ENCODE assay signal across 27 cellular contexts in the genomic region with DNA sequence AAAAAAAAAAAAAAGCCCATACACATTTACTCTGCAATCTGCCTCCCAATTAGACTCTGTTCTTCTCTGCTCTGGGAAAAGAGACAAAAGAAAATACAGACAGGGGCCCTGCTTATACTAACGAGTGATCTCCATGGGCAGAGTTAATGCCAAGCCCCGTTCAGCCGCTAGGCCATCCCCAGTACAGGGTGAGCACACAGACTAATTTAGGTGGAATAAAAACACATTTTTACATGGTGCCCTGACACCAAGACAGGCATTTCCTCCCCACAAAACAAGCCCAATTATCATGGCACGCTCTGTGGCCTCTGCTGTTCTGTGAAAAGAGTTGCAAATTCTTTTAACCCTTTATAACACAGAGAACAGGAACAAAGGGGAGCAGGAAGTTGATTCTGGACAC.
DNase-seq lines count a peak whose midpoint lies in the region; ATAC-seq and TF ChIP-seq lines count a peak whose summit lies in the region.
"Had no signal": no experiment of that assay in that cellular context is flagged by ENCODE, and none has a peak within 500 bp of the region (broad histone marks: within the 10 kb centered on the region; RNA-seq: fewer than 3 reads in every experiment).

No MANE protein-coding gene starts in this region.

- intact Hi-C loops in A673 (cut with micrococcal nuclease; ENCODE audit: unreplicated experiment) (no loop called here), OCI-LY7 (cut with micrococcal nuclease; ENCODE audit: unreplicated experiment) (no loop called here)

- H3K36me3 ChIP-seq in A673 (ENCODE audit: insufficient read depth, low read length, poor library complexity, severe bottlenecking) (no peaks in the 10 kb centered on the region), OCI-LY7 (ENCODE audit: insufficient read depth, low read length) (no peaks in the 10 kb centered on the region; the same call in 1 of the 2 replicates), hepatocyte (replicated peaks; ENCODE audit: insufficient read depth, low read depth) (no peaks in the 10 kb centered on the region)
- H3K36me3 ChIP-seq: Peyer's patch had no signal

- peak overlapping the region; percentile 34 for H3K27ac Mint-ChIP-seq in nephron progenitor cell
- H3K27ac Mint-ChIP-seq: CD4-positive, alpha-beta memory T cell; T-helper 17 cell had no signal

- H3K4me3 Mint-ChIP-seq in nephron progenitor cell = no peak overlapping the region
- H3K4me3 Mint-ChIP-seq: CD4-positive, alpha-beta memory T cell; T-helper 17 cell had no signal

- in situ Hi-C loops in KBM-7 (cut with MboI; ENCODE audit: low pct_unique_long_range_greater_than_20kb, low sequenced_read_pairs) = no loop called here

- no peaks in the 10 kb centered on the region for H3K27me3 ChIP-seq in A673 (replicated peaks; ENCODE audit: insufficient read depth, low read depth, low read length, poor library complexity)
- H3K27me3 ChIP-seq in hepatocyte = no peaks in the 10 kb centered on the region
- H3K27me3 ChIP-seq: Peyer's patch had no signal

- no peaks in the 10 kb centered on the region for H3K9me2 ChIP-seq in OCI-LY7 (ENCODE audit: insufficient read depth, low read length)
- H3K9me2 ChIP-seq in hepatocyte (replicated peaks; ENCODE audit: insufficient read depth) = no peaks in the 10 kb centered on the region

- H3K4me2 ChIP-seq in OCI-LY7 (ENCODE audit: low read length) (peak overlapping the region; percentile 31), hepatocyte (no peak overlapping the region)

- DNase-seq in A673 (ENCODE audit: low spot score) = peak; percentile 28
- DNase-seq in KBM-7 = peak; percentile 43
- peak; percentile 54 for DNase-seq in OCI-LY7 (ENCODE audit: low spot score)
- no peak for DNase-seq in nephron progenitor cell
- DNase-seq in NCI-H1930 (lab: John Stamatoyannopoulos, UW) = no peak
- DNase-seq in GDM1 (lab: John Stamatoyannopoulos, UW) = no peak
- DNase-seq in hepatocyte (ENCODE audit: low spot score) = no peak
- DNase-seq: C1 segment of cervical spinal cord; Caco-2; CD4-positive, alpha-beta memory T cell; EL; GF-D8; H7; KG1; MM.1S; NCI-H1048; NCI-H1417; NCI-H1694 treated with DMSO at 0.1 percent for 48 hours; NCI-H2081 treated with DMSO at 0.1 percent for 48 hours; NCI-H2171 treated with DMSO at 0.1 percent for 48 hours; NCI-H345; NCI-H524; OCI-M1; Peyer's patch; T-helper 17 cell had no signal

- no peak overlapping the region for H3K27ac ChIP-seq in A673 (ENCODE audit: low read depth, low read length, poor library complexity, severe bottlenecking)
- H3K27ac ChIP-seq in OCI-LY7 (ENCODE audit: low read depth, low read length, poor library complexity, severe bottlenecking) = peak overlapping the region; percentile 57
- H3K27ac ChIP-seq in hepatocyte = no peak overlapping the region
- H3K27ac ChIP-seq: Peyer's patch had no signal

- no peaks in the 10 kb centered on the region for H3K79me2 ChIP-seq in OCI-LY7 (ENCODE audit: insufficient read depth, low read depth, low read length)
- no peaks in the 10 kb centered on the region for H3K79me2 ChIP-seq in hepatocyte

- H3K4me3 ChIP-seq in A673 (ENCODE audit: low read depth, low read length, poor library complexity, severe bottlenecking) = no peak overlapping the region
- peak overlapping the region; percentile 17 for H3K4me3 ChIP-seq in OCI-LY7 (ENCODE audit: low read depth, low read length, poor library complexity, severe bottlenecking)
- no peak overlapping the region for H3K4me3 ChIP-seq in hepatocyte
- H3K4me3 ChIP-seq: Peyer's patch had no signal

- TF ChIP-seq CTCF in A673 (conservative IDR thresholded peaks at IDR 0.05; ENCODE audit: low read depth, low read length) (no peak), OCI-LY7 (conservative IDR thresholded peaks at IDR 0.05; ENCODE audit: low read length) (peak; percentile 44), nephron progenitor cell (IDR thresholded peaks at IDR 0.05) (no peak), hepatocyte (IDR thresholded peaks at IDR 0.05; ENCODE audit: poor library complexity) (no peak)

- CTCF ChIA-PET in A673 (lab: Charles Lee) = no interaction called here
- CTCF ChIA-PET in OCI-LY7 (lab: Charles Lee; ENCODE audit: unreplicated experiment) = no interaction called here

- no peaks in the 10 kb centered on the region for H3K36me3 Mint-ChIP-seq in nephron progenitor cell (ENCODE audit: low read depth)
- H3K36me3 Mint-ChIP-seq: CD4-positive, alpha-beta memory T cell had no signal

- H3K4me1 ChIP-seq in A673 (ENCODE audit: insufficient read depth, low read length, poor library complexity, severe bottlenecking) (no peaks in the 10 kb centered on the region), OCI-LY7 (ENCODE audit: insufficient read depth, low read length, poor library complexity, severe bottlenecking) (peaks cover 73% of the 10 kb centered on the region), hepatocyte (ENCODE audit: insufficient read depth) (peaks cover 8% of the 10 kb centered on the region)
- H3K4me1 ChIP-seq: Caco-2, Peyer's patch had no signal

- no peaks in the 10 kb centered on the region for H3K9me3 Mint-ChIP-seq in nephron progenitor cell
- H3K9me3 Mint-ChIP-seq: CD4-positive, alpha-beta memory T cell had no signal

- H4K20me1 ChIP-seq in OCI-LY7 (ENCODE audit: insufficient read depth, low read length) = no peaks in the 10 kb centered on the region
- no peaks in the 10 kb centered on the region for H4K20me1 ChIP-seq in hepatocyte (ENCODE audit: insufficient read depth, poor library complexity, severe bottlenecking)

- POLR2A ChIA-PET in A673 (lab: Charles Lee; ENCODE audit: low non-redundant PET) (no interaction called here), OCI-LY7 (lab: Charles Lee) (interaction anchor here (0.7 to 0.8 kb wide), 2 partner anchors 10 to 61 kb away, joined by 3 to 7 read pairs; no protein-coding TSS in a partner anchor)

- peak overlapping the region; percentile 82 for H2AFZ ChIP-seq in OCI-LY7 (ENCODE audit: low read length)
- H2AFZ ChIP-seq in hepatocyte = no peak overlapping the region

- peaks cover 12% of the 10 kb centered on the region for H3K27me3 Mint-ChIP-seq in nephron progenitor cell (ENCODE audit: low read depth, poor library complexity)

- H3K9me3 ChIP-seq in A673 (ENCODE audit: low read depth, low read length, poor library complexity, severe bottlenecking) (no peaks in the 10 kb centered on the region), OCI-LY7 (ENCODE audit: low read length) (peaks cover 22% of the 10 kb centered on the region; the same call in 1 of the 2 replicates), hepatocyte (ENCODE audit: low read depth) (no peaks in the 10 kb centered on the region)
- H3K9me3 ChIP-seq: Caco-2, Peyer's patch had no signal

- ATAC-seq in GM19023 (IDR thresholded peaks at IDR 0.05; ENCODE audit: unreplicated experiment) = no peak
- ATAC-seq: SK-N-SH treated with all-trans-retinoic acid at 6 μM for 48 hours, T-helper 17 cell had no signal

- BruUV-seq in A673 (replicated peaks; lab: Mats Ljungman, UMichigan) = no TSS peak
- no TSS peak for BruUV-seq in OCI-LY7 (replicated peaks; lab: Mats Ljungman, UMichigan)

- 38% methylated on average over 4 of the region's 4 CpGs for WGBS in hepatocyte (ENCODE audit: low lambda C conversion rate, missing lambda C conversion rate)

- peaks cover 37% of the 10 kb centered on the region for H3K4me1 Mint-ChIP-seq in nephron progenitor cell
- H3K4me1 Mint-ChIP-seq: CD4-positive, alpha-beta memory T cell; T-helper 17 cell had no signal

Comparison
In these comparisons a context has a peak if more than half of its experiments do, and no peak if none do; other contexts are left out.
1. DNase-seq: peak in A673 (single experiment), KBM-7 (single experiment) and OCI-LY7 (single experiment); none in nephron progenitor cell (single experiment), NCI-H1930 (0 of 2), GDM1 (single experiment) and hepatocyte (single experiment).